In genomic region chr5:181204561-181205401, GRCh38 we compare ENCODE assay signal across 7 cellular contexts. TPM values are rescaled to one million over a fixed set of nuclear protein-coding genes. Genes with fewer than 3 reads are reported as not detected.
DNase-seq lines count a peak whose midpoint lies in the region; ATAC-seq and TF ChIP-seq lines count a peak whose summit lies in the region.

Gene TRIM7, minus strand, starts transcription at chr5:181205196. Its CDS starts 86 bp downstream, at chr5:181205110.

- H3K4me3 ChIP-seq in heart left ventricle (peak within 1 kb of the TSS; percentile 46 to 78 (median 70)), rectal smooth muscle tissue (ENCODE audit: low read length) (peak within 1 kb of the TSS; percentile 79)

- peaks cover 0 to 3% (median 0%) of the 10 kb centered on the region in 9 donors for H3K27me3 ChIP-seq in heart left ventricle
- peaks cover 4% of the 10 kb centered on the region for H3K27me3 ChIP-seq in rectal smooth muscle tissue (ENCODE audit: control insufficient read depth, insufficient read depth, low read length)

- intact Hi-C loops in heart left ventricle (cut with DNase I): loop anchor here in 1 of 10 donors (5.0 kb wide), 1 partner anchor 38 kb away; the partner anchor contains the start of gene RACK1

- WGBS in heart left ventricle, 4 donors: 0 to 1% (median 0%) methylated on average over 18 to 102 of the region's 102 CpGs

- peaks cover 15% of the 10 kb centered on the region for H3K27me3 Mint-ChIP-seq in HFFc6 (ENCODE audit: insufficient read depth)

- H3K4me1 ChIP-seq in heart left ventricle (peaks cover 4 to 51% (median 16%) of the 10 kb centered on the region in 12 donors), rectal smooth muscle tissue (ENCODE audit: control insufficient read depth, insufficient read depth, low read length) (no peaks in the 10 kb centered on the region)

- no peak for DNase-seq in HFFc6
- DNase-seq in activated T-cell treated with anti-CD3 and anti-CD28 coated beads, Interleukin-2, amount 50 U/mL, for 48 hours: peak; percentile 61 to 62
- peak; percentile 64 to 85 (median 72) for DNase-seq in heart left ventricle
- DNase-seq in NCI-H1092 treated with DMSO at 0.1 percent for 48 hours (lab: John Stamatoyannopoulos, UW): no peak
- DNase-seq in pons (ENCODE audit: low spot score): no peak

- H3K4me1 Mint-ChIP-seq in HFFc6 (ENCODE audit: low read depth): peaks cover 31% of the 10 kb centered on the region

- H3K9me3 Mint-ChIP-seq in HFFc6: no peaks in the 10 kb centered on the region; the same call in 1 of the 2 replicates

- H3K27ac Mint-ChIP-seq in HFFc6: peak within 1 kb of the TSS; percentile 42

- no peak within 1 kb of the TSS for H3K9ac ChIP-seq in rectal smooth muscle tissue (ENCODE audit: low read length)

- peak within 1 kb of the TSS; percentile 14 to 90 (median 82) for H3K27ac ChIP-seq in heart left ventricle
- H3K27ac ChIP-seq in rectal smooth muscle tissue (ENCODE audit: low read depth, low read length): no peak within 1 kb of the TSS

- TF ChIP-seq POLR2A in heart left ventricle (IDR thresholded peaks at IDR 0.05): peak in 1 of 2 donors; percentile 49

- peaks cover 0 to 2% (median 0%) of the 10 kb centered on the region in 9 donors for H3K36me3 ChIP-seq in heart left ventricle
- no peaks in the 10 kb centered on the region for H3K36me3 ChIP-seq in rectal smooth muscle tissue (ENCODE audit: control insufficient read depth, insufficient read depth, low read length)

- H3K36me3 Mint-ChIP-seq in HFFc6 (ENCODE audit: low read depth): no peaks in the 10 kb centered on the region

- peak in 3 of 4 donors; percentile 2 to 65 (median 43) for ATAC-seq in heart left ventricle
- no peak for ATAC-seq in HG03108 (IDR thresholded peaks at IDR 0.05; ENCODE audit: unreplicated experiment)

- no peaks in the 10 kb centered on the region for H3K9me3 ChIP-seq in heart left ventricle

- peak within 1 kb of the TSS; percentile 92 for H3K4me3 Mint-ChIP-seq in HFFc6

- TF ChIP-seq CTCF in HFFc6 (IDR thresholded peaks at IDR 0.05) (no peak), heart left ventricle (IDR thresholded peaks at IDR 0.05) (no peak)

RNA-seq across cellular contexts. Expression of gene TRIM7, which starts in this region (rescaled TPM):
- total RNA-seq in HFFc6 (2021; fragmentation: NEBNext Ultra II Directional; extraction: Animal tissue kit (Norgen Biotek cat#: 25700)): 1 to 10 TPM; 2.8 to 7.5 (median 5.3) TPM
- total RNA-seq in heart left ventricle: 10 to 100 TPM in 1 of 9 donors, 1 to 10 TPM in 8; 3.7 to 10.2 (median 6.7) TPM
- 10 to 100 TPM in 1 of 2 donors, 1 to 10 TPM in 1; 3.6 to 11.0 TPM for polyA plus RNA-seq in heart left ventricle

Comparison
In these comparisons a context has a peak if more than half of its experiments do, and no peak if none do; other contexts are left out.
1. DNase-seq: peak in activated T-cell treated with anti-CD3 and anti-CD28 coated beads, Interleukin-2, amount 50 U/mL, for 48 hours (2 of 2) and heart left ventricle (5 of 5); none in HFFc6 (single experiment), NCI-H1092 treated with DMSO at 0.1 percent for 48 hours (single experiment) and pons (single experiment).